Comparison of ENCODE assay signal across 1 cellular context in the genomic region with DNA sequence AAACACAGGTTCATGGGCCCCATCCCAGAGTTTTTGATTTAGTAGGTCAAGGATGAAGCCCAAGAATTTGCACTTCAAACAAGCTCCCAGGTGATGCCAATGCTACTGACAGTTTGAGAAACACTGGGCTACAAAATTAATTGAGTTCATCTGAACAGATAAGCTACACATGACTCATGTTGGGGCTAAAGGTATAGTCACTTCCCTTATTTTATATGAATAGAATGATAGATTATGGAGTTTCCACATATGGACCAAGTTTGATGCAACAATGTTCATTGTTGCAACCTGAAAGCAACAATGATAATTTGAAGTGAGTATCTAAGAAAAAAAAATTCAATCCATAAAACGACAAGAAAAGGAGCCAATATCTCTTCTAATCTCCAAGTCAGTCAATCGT.
TF ChIP-seq lines count a peak whose summit lies in the region.

No MANE protein-coding gene starts in this region.

TF ChIP-seq in K562, 482 proteins besides CTCF, POLR2A, EP300 and RAD21 (continued from another document):
- TF ChIP-seq PCBP1 (IDR thresholded peaks at IDR 0.05; ENCODE audit: low read depth, low read length, poor library complexity, severe bottlenecking), result no peak
- no peak for TF ChIP-seq LCOR (CRISPR knock-in tag; IDR thresholded peaks at IDR 0.05)
- no peak for TF ChIP-seq ETV1 (tag; conservative IDR thresholded peaks at IDR 0.05; ENCODE audit: low read depth)
- TF ChIP-seq, protein P1, sequence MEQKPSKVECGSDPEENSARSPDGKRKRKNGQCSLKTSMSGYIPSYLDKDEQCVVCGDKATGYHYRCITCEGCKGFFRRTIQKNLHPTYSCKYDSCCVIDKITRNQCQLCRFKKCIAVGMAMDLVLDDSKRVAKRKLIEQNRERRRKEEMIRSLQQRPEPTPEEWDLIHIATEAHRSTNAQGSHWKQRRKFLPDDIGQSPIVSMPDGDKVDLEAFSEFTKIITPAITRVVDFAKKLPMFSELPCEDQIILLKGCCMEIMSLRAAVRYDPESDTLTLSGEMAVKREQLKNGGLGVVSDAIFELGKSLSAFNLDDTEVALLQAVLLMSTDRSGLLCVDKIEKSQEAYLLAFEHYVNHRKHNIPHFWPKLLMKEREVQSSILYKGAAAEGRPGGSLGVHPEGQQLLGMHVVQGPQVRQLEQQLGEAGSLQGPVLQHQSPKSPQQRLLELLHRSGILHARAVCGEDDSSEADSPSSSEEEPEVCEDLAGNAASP (IDR thresholded peaks at IDR 0.05), result no peak
